ENCODE assay signal across 1 cellular context in genomic region chr7:32957326-32958045, GRCh38.
TF ChIP-seq lines count a peak whose summit lies in the region.

TSS of gene FKBP9 (plus strand) at chr7:32957440. CDS start at chr7:32957574, 134 bp downstream.

TF ChIP-seq in HepG2, 621 proteins besides CTCF, POLR2A, EP300 and RAD21 (continued from another document and continues in another):
- no peak for TF ChIP-seq MLLT10 (CRISPR knock-in tag; IDR thresholded peaks at IDR 0.05)
- 0 out of 2 replicates have a peak, but pooled peaks have one; percentile 81 for TF ChIP-seq PRMT3 (CRISPR knock-in tag; IDR thresholded peaks at IDR 0.05; ENCODE audit: borderline replicate concordance, low read depth)
- peak; percentile 59 to 86 for TF ChIP-seq HMGXB4 (CRISPR knock-in tag; IDR thresholded peaks at IDR 0.05; ENCODE audit: borderline replicate concordance in 1 of 2, low read depth in 1 of 2)
- TF ChIP-seq MIER2 (CRISPR knock-in tag; IDR thresholded peaks at IDR 0.05) = no peak
- TF ChIP-seq ZNF839 (CRISPR knock-in tag; IDR thresholded peaks at IDR 0.05; ENCODE audit: borderline replicate concordance) = peak; percentile 76; the same call in 1 of the 2 replicates
- TF ChIP-seq ZNF124 (CRISPR knock-in tag; IDR thresholded peaks at IDR 0.05) = peak; percentile 56; the same call in 1 of the 2 replicates
- 0 out of 2 replicates have a peak, but pooled peaks have one; percentile 32 for TF ChIP-seq ZFP36L2 (CRISPR knock-in tag; IDR thresholded peaks at IDR 0.05)
- no peak for TF ChIP-seq ARID3A (IDR thresholded peaks at IDR 0.05; ENCODE audit: low read depth, low read length)
- no peak for TF ChIP-seq ZBTB34 (CRISPR knock-in tag; IDR thresholded peaks at IDR 0.05)
- no peak for TF ChIP-seq LBX2 (CRISPR knock-in tag; IDR thresholded peaks at IDR 0.05; ENCODE audit: borderline replicate concordance)
- TF ChIP-seq HIVEP1 (CRISPR knock-in tag; IDR thresholded peaks at IDR 0.05) = no peak; the same call in 1 of the 2 replicates
- peak; percentile 89; the same call in 1 of the 2 replicates for TF ChIP-seq CREBL2 (CRISPR knock-in tag; IDR thresholded peaks at IDR 0.05; ENCODE audit: borderline replicate concordance)
- no peak for TF ChIP-seq ZNF468 (CRISPR knock-in tag; IDR thresholded peaks at IDR 0.05)
- TF ChIP-seq ZUFSP (CRISPR knock-in tag; IDR thresholded peaks at IDR 0.05; ENCODE audit: borderline replicate concordance) = no peak
- peak; percentile 50; the same call in 1 of the 2 replicates for TF ChIP-seq NFKB2 (CRISPR knock-in tag; IDR thresholded peaks at IDR 0.05; ENCODE audit: borderline replicate concordance)
- no peak for TF ChIP-seq MTA3 (CRISPR knock-in tag; IDR thresholded peaks at IDR 0.05)
- TF ChIP-seq AGO1 (IDR thresholded peaks at IDR 0.05; ENCODE audit: low read depth, low read length, poor library complexity, severe bottlenecking) = no peak
- TF ChIP-seq NFE2L1 (CRISPR knock-in tag; IDR thresholded peaks at IDR 0.05; ENCODE audit: borderline replicate concordance) = no peak
- peak; percentile 99 for TF ChIP-seq GTF3A (CRISPR knock-in tag; conservative IDR thresholded peaks at IDR 0.05)
- TF ChIP-seq BORCS8-MEF2B (CRISPR knock-in tag; IDR thresholded peaks at IDR 0.05) = peak; percentile 60; the same call in 1 of the 2 replicates
- no peak for TF ChIP-seq MLXIP (CRISPR knock-in tag; IDR thresholded peaks at IDR 0.05; ENCODE audit: borderline replicate concordance)
- no peak for TF ChIP-seq ZNF720 (CRISPR knock-in tag; IDR thresholded peaks at IDR 0.05)
- no peak; the same call in 1 of the 2 replicates for TF ChIP-seq SRY (CRISPR knock-in tag; IDR thresholded peaks at IDR 0.05)
- TF ChIP-seq PRDM15 (CRISPR knock-in tag; IDR thresholded peaks at IDR 0.05) = no peak
- TF ChIP-seq REXO4 (CRISPR knock-in tag; IDR thresholded peaks at IDR 0.05; ENCODE audit: borderline replicate concordance) = no peak
- peak; percentile 74; the same call in 1 of the 2 replicates for TF ChIP-seq MEIS2 (CRISPR knock-in tag; IDR thresholded peaks at IDR 0.05)
- no peak for TF ChIP-seq ZBTB20 (CRISPR knock-in tag; IDR thresholded peaks at IDR 0.05; ENCODE audit: borderline replicate concordance, low read depth)
- no peak; the same call in 1 of the 2 replicates for TF ChIP-seq E2F5 (CRISPR knock-in tag; conservative IDR thresholded peaks at IDR 0.05)
- peak; percentile 69; the same call in 1 of the 2 replicates for TF ChIP-seq ZNF503 (CRISPR knock-in tag; IDR thresholded peaks at IDR 0.05)
- no peak for TF ChIP-seq ZNF253 (CRISPR knock-in tag; IDR thresholded peaks at IDR 0.05; ENCODE audit: borderline replicate concordance)
- TF ChIP-seq DDIT3 (CRISPR knock-in tag; IDR thresholded peaks at IDR 0.05) = no peak
- TF ChIP-seq ZNF451 (CRISPR knock-in tag; IDR thresholded peaks at IDR 0.05) = no peak
- peak; percentile 94 for TF ChIP-seq ZNF343 (CRISPR knock-in tag; IDR thresholded peaks at IDR 0.05)
- no peak for TF ChIP-seq ZNF274 (CRISPR knock-in tag; IDR thresholded peaks at IDR 0.05)
- TF ChIP-seq ZNF547 (CRISPR knock-in tag; IDR thresholded peaks at IDR 0.05) = peak; percentile 47; the same call in 1 of the 2 replicates
